Comparison of ENCODE assay signal across 13 cellular contexts in genomic region chr2:199581504-199581903, GRCh38.
DNase-seq lines count a peak whose midpoint lies in the region; ATAC-seq, FAIRE-seq and TF ChIP-seq lines count a peak whose summit lies in the region.
"Had no signal": no experiment of that assay in that cellular context is flagged by ENCODE, and none has a peak within 500 bp of the region (broad histone marks: within the 10 kb centered on the region; RNA-seq: fewer than 3 reads in every experiment).

No MANE protein-coding gene starts in this region.

- WGBS in IMR-90 (ENCODE audit: extremely low coverage in 2 of 2, insufficient read length in 1 of 2), 2 experiments, result no CpG with 5 or more reads among the region's 6 CpGs
- WGBS in HepG2 (ENCODE audit: low lambda C conversion rate), result 27% methylated on average over 6 of the region's 6 CpGs
- WGBS in small intestine, 3 donors, result 26 to 34% (median 34%) methylated on average over 6 of the region's 6 CpGs

- TF ChIP-seq POLR2A in IMR-90 (IDR thresholded peaks at IDR 0.05; ENCODE audit: low read depth, low read length) (no peak), HepG2 (IDR thresholded peaks at IDR 0.05; ENCODE audit: insufficient read depth in 1 of 2, low read depth in 2 of 2, low read length in 2 of 2) (no peak), GM18505 (IDR thresholded peaks at IDR 0.05; ENCODE audit: borderline replicate concordance, extremely low read depth, insufficient read depth, insufficient read length) (no peak)

- no peak for FAIRE-seq in astrocyte (lab: Jason Lieb, UNC)
- peak; percentile 36 for FAIRE-seq in HepG2 (lab: Jason Lieb, UNC)
- FAIRE-seq in small intestine (lab: Jason Lieb, UNC), result no peak
- FAIRE-seq: colon, GM12878 had no signal

- H3K4me2 ChIP-seq in IMR-90 (ENCODE audit: low read depth, low read length), result peak overlapping the region; percentile 77
- peak overlapping the region; percentile 85 for H3K4me2 ChIP-seq in astrocyte (ENCODE audit: low read length)
- H3K4me2 ChIP-seq in HepG2 (ENCODE audit: low read depth, low read length), result 0 out of 2 replicates have a peak overlapping the region, but pooled peaks have one; percentile 6

- no peak overlapping the region for H2BK15ac ChIP-seq in IMR-90 (ENCODE audit: low read depth, low read length)

- H4K91ac ChIP-seq in IMR-90 (ENCODE audit: insufficient read depth, low read depth, low read length), result no peak overlapping the region

- no peak overlapping the region for H2AFZ ChIP-seq in IMR-90 (replicated peaks; ENCODE audit: low read length, poor library complexity)
- H2AFZ ChIP-seq in astrocyte (ENCODE audit: low read depth, low read length), result peak overlapping the region; percentile 71
- H2AFZ ChIP-seq in HepG2 (ENCODE audit: low read length), result no peak overlapping the region

- no peak overlapping the region for H2BK20ac ChIP-seq in IMR-90 (ENCODE audit: low read depth, low read length)

- no peak overlapping the region for H4K5ac ChIP-seq in IMR-90 (ENCODE audit: low read depth, low read length)

- no peak overlapping the region for H3K27ac ChIP-seq in IMR-90 (ENCODE audit: insufficient read depth, low read length)
- H3K27ac ChIP-seq in astrocyte (ENCODE audit: low read depth, low read length), result no peak overlapping the region
- H3K27ac ChIP-seq in HepG2 (ENCODE audit: extremely low read length, insufficient read depth, low read length), result no peak overlapping the region
- H3K27ac ChIP-seq in small intestine (ENCODE audit: low read depth in 1 of 2, low read length in 1 of 2), result no peak overlapping the region

- no peaks in the 10 kb centered on the region for H3K79me1 ChIP-seq in IMR-90 (ENCODE audit: low read depth in 1 of 2, low read length in 2 of 2)

- H3K4me1 ChIP-seq in IMR-90 (ENCODE audit: control insufficient read depth, insufficient read depth, low read length) (no peaks in the 10 kb centered on the region), astrocyte (ENCODE audit: insufficient read depth, low read length) (peaks cover 6% of the 10 kb centered on the region), HepG2 (ENCODE audit: insufficient read depth, low read length) (no peaks in the 10 kb centered on the region), small intestine (ENCODE audit: control insufficient read depth in 2 of 2, insufficient read depth in 1 of 2, low read depth in 1 of 2, low read length in 1 of 2) (no peaks in the 10 kb centered on the region)

- ATAC-seq in IMR-90 (ENCODE audit: low read depth) (peak; percentile 27; the same call in 1 of the 2 replicates), HepG2 (no peak), GM18505 (IDR thresholded peaks at IDR 0.05; ENCODE audit: unreplicated experiment) (no peak)
- no peak for ATAC-seq in activated CD8-positive, alpha-beta T cell treated with anti-CD3 and anti-CD28 coated beads, Interleukin-2, amount 10 ng/mL, durations not matched to agents 7 days and 5 days
- ATAC-seq: GM12878; naive thymus-derived CD4-positive, alpha-beta T cell had no signal

- DNase-seq in IMR-90 (no peak), astrocyte (ENCODE audit: low read depth) (no peak), HepG2 (ENCODE audit: low spot score) (no peak), small intestine (peak; percentile 1), dedifferentiated amniotic fluid mesenchymal stem cell (ENCODE audit: extremely low spot score) (no peak), RPMI8226 (no peak)
- no peak for DNase-seq in activated CD8-positive, alpha-beta T cell treated with anti-CD3 and anti-CD28 coated beads, Interleukin-2, amount 10 ng/mL, durations not matched to agents 7 days and 5 days
- DNase-seq: activated gamma-delta T cell; naive thymus-derived CD4-positive, alpha-beta T cell; NCI-H2171 treated with DMSO at 0.1 percent for 48 hours had no signal

- no peaks in the 10 kb centered on the region for H3K9me3 Mint-ChIP-seq in astrocyte (ENCODE audit: unreplicated experiment)
- H3K9me3 Mint-ChIP-seq in activated CD8-positive, alpha-beta T cell treated with anti-CD3 and anti-CD28 coated beads, Interleukin-2, amount 10 ng/mL, durations not matched to agents 7 days and 5 days (ENCODE audit: insufficient read depth), result no peaks in the 10 kb centered on the region
- H3K9me3 Mint-ChIP-seq: naive thymus-derived CD4-positive, alpha-beta T cell had no signal

- CTCF ChIA-PET in IMR-90 (lab: Yijun Ruan, JAX) (interaction anchor here (0.9 to 1.1 kb wide), 3 partner anchors 11 to 16 kb away, joined by 3 to 5 read pairs (median 3); no protein-coding TSS in a partner anchor), HepG2 (lab: Yijun Ruan, JAX; ENCODE audit: low intra/inter-chr PET ratio, low total read pairs) (no interaction called here)
- CTCF ChIA-PET in activated CD8-positive, alpha-beta T cell treated with anti-CD3 and anti-CD28 coated beads, Interleukin-2, amount 10 ng/mL, durations not matched to agents 7 days and 5 days (lab: Charles Lee), result interaction anchor here (1.6 kb wide), 1 partner anchor 15 kb away, joined by 6 read pairs; no protein-coding TSS in a partner anchor

- H2AK5ac ChIP-seq in IMR-90 (ENCODE audit: low read depth, low read length), result no peak overlapping the region

- no peaks in the 10 kb centered on the region for H3K9me1 ChIP-seq in IMR-90 (ENCODE audit: insufficient read depth, low read length)

- no peak overlapping the region for H3K56ac ChIP-seq in IMR-90 (ENCODE audit: extremely low read depth, insufficient read depth, low read length)

- POLR2A ChIA-PET in IMR-90 (lab: Charles Lee; ENCODE audit: unreplicated experiment), result no interaction called here
- POLR2A ChIA-PET in HepG2 (lab: Yijun Ruan, JAX), result no interaction called here
- POLR2A ChIA-PET in activated CD8-positive, alpha-beta T cell treated with anti-CD3 and anti-CD28 coated beads, Interleukin-2, amount 10 ng/mL, durations not matched to agents 7 days and 5 days (lab: Charles Lee), result no interaction called here

- H3K36me3 Mint-ChIP-seq in astrocyte (ENCODE audit: low read depth, unreplicated experiment), result no peaks in the 10 kb centered on the region
- H3K36me3 Mint-ChIP-seq in activated CD8-positive, alpha-beta T cell treated with anti-CD3 and anti-CD28 coated beads, Interleukin-2, amount 10 ng/mL, durations not matched to agents 7 days and 5 days (ENCODE audit: low read depth), result no peaks in the 10 kb centered on the region
- H3K36me3 Mint-ChIP-seq: naive thymus-derived CD4-positive, alpha-beta T cell had no signal

- peaks cover 5% of the 10 kb centered on the region for H3K27me3 Mint-ChIP-seq in astrocyte (ENCODE audit: low read depth, unreplicated experiment)
- peaks cover 7% of the 10 kb centered on the region for H3K27me3 Mint-ChIP-seq in activated CD8-positive, alpha-beta T cell treated with anti-CD3 and anti-CD28 coated beads, Interleukin-2, amount 10 ng/mL, durations not matched to agents 7 days and 5 days (ENCODE audit: low read depth)

- TF ChIP-seq RAD21 in IMR-90 (IDR thresholded peaks at IDR 0.05; ENCODE audit: low read length), result no peak
- TF ChIP-seq RAD21 in HepG2 (CRISPR knock-in tag; IDR thresholded peaks at IDR 0.05), result no peak

- H3K4ac ChIP-seq in IMR-90 (ENCODE audit: low read depth, low read length), result no peak overlapping the region

- no peak overlapping the region for H3K23ac ChIP-seq in IMR-90 (ENCODE audit: low read depth, low read length)

- no peak overlapping the region for H3K18ac ChIP-seq in IMR-90 (ENCODE audit: low read depth, low read length)

- no peak overlapping the region for H2BK120ac ChIP-seq in IMR-90 (ENCODE audit: low read depth, low read length)

- H3K27me3 ChIP-seq in IMR-90 (ENCODE audit: control insufficient read depth, insufficient read depth, low read length) (no peaks in the 10 kb centered on the region; the same call in 1 of the 2 replicates), astrocyte (ENCODE audit: insufficient read depth, low read length) (no peaks in the 10 kb centered on the region), HepG2 (ENCODE audit: control insufficient read depth in 1 of 2, insufficient read depth in 2 of 2, low read length in 2 of 2) (peaks cover 0 to 14% of the 10 kb centered on the region in 2 experiments; a peak in 1 of 5 replicates), small intestine (ENCODE audit: control insufficient read depth in 2 of 2, insufficient read depth in 2 of 2, low read length in 2 of 2) (no peaks in the 10 kb centered on the region)

- H3K4me3 ChIP-seq in IMR-90 (ENCODE audit: insufficient read depth, low read depth, low read length), result peak overlapping the region; percentile 49
- peak overlapping the region; percentile 48 for H3K4me3 ChIP-seq in astrocyte (ENCODE audit: insufficient read depth, low read depth, low read length)
- no peak overlapping the region for H3K4me3 ChIP-seq in HepG2 (replicated peaks in 1 of 3; ENCODE audit: insufficient read depth in 1 of 3, low read depth in 2 of 3, low read length in 3 of 3)
- no peak overlapping the region for H3K4me3 ChIP-seq in small intestine (ENCODE audit: low read depth in 1 of 2, low read length in 2 of 2)
- H3K4me3 ChIP-seq: GM12878 had no signal

- no peaks in the 10 kb centered on the region for H3K36me3 ChIP-seq in IMR-90 (ENCODE audit: control insufficient read depth, insufficient read depth, low read length)
- no peaks in the 10 kb centered on the region for H3K36me3 ChIP-seq in astrocyte (ENCODE audit: insufficient read depth, low read length)
- H3K36me3 ChIP-seq in HepG2 (replicated peaks in 1 of 2; ENCODE audit: control insufficient read depth in 1 of 2, insufficient read depth in 2 of 2, low read length in 2 of 2), result no peaks in the 10 kb centered on the region
- H3K36me3 ChIP-seq in small intestine (ENCODE audit: control insufficient read depth in 2 of 2, insufficient read depth in 2 of 2, low read length in 2 of 2), result no peaks in the 10 kb centered on the region

- H3K27ac Mint-ChIP-seq in astrocyte (ENCODE audit: unreplicated experiment), result peak overlapping the region; percentile 59
- no peak overlapping the region for H3K27ac Mint-ChIP-seq in activated CD8-positive, alpha-beta T cell treated with anti-CD3 and anti-CD28 coated beads, Interleukin-2, amount 10 ng/mL, durations not matched to agents 7 days and 5 days
- H3K27ac Mint-ChIP-seq: naive thymus-derived CD4-positive, alpha-beta T cell had no signal

- no peak overlapping the region for H2AK9ac ChIP-seq in IMR-90 (replicated peaks; ENCODE audit: low read depth, low read length, poor library complexity)

- H3K4me3 Mint-ChIP-seq in astrocyte (ENCODE audit: unreplicated experiment), result no peak overlapping the region
- H3K4me3 Mint-ChIP-seq in activated CD8-positive, alpha-beta T cell treated with anti-CD3 and anti-CD28 coated beads, Interleukin-2, amount 10 ng/mL, durations not matched to agents 7 days and 5 days, result no peak overlapping the region

- no peaks in the 10 kb centered on the region for H3K79me2 ChIP-seq in astrocyte (ENCODE audit: insufficient read depth, low read length)
- no peaks in the 10 kb centered on the region for H3K79me2 ChIP-seq in HepG2 (ENCODE audit: insufficient read depth, low read length)

- intact Hi-C loops in IMR-90 (cut with micrococcal nuclease) (no loop called here), HepG2 (cut with micrococcal nuclease; ENCODE audit: unreplicated experiment) (no loop called here)

- no peaks in the 10 kb centered on the region for H4K20me1 ChIP-seq in IMR-90 (ENCODE audit: insufficient read depth, low read length)
- no peaks in the 10 kb centered on the region for H4K20me1 ChIP-seq in astrocyte (ENCODE audit: insufficient read depth, low read length)
- H4K20me1 ChIP-seq in HepG2 (ENCODE audit: insufficient read depth, low read length), result no peaks in the 10 kb centered on the region

- dilution Hi-C loops in IMR-90 (cut with HindIII; ENCODE audit: low sequenced_read_pairs, unreplicated experiment), result no loop called here

- no peak for TF ChIP-seq EP300 in HepG2 (IDR thresholded peaks at IDR 0.05; ENCODE audit: low read depth in 2 of 2, low read length in 2 of 2)
- no peak for TF ChIP-seq EP300 in HepG2 (CRISPR knock-in tag; IDR thresholded peaks at IDR 0.05; ENCODE audit: borderline replicate concordance)

- no peak overlapping the region for H2BK5ac ChIP-seq in IMR-90 (ENCODE audit: low read depth, low read length, poor library complexity, severe bottlenecking)

- H3K9me3 ChIP-seq in IMR-90 (ENCODE audit: control insufficient read depth, insufficient read depth, low read length), result no peaks in the 10 kb centered on the region
- H3K9me3 ChIP-seq in astrocyte (ENCODE audit: insufficient read depth, low read depth, low read length), result no peaks in the 10 kb centered on the region
- H3K9me3 ChIP-seq in HepG2 (ENCODE audit: low read length), result no peaks in the 10 kb centered on the region
- no peaks in the 10 kb centered on the region for H3K9me3 ChIP-seq in small intestine (ENCODE audit: control insufficient read depth, low read depth)

- BruUV-seq in IMR-90 (replicated peaks; lab: Mats Ljungman, UMichigan), result no TSS peak
- no TSS peak for BruUV-seq in HepG2 (replicated peaks; lab: Mats Ljungman, UMichigan)

- no peak overlapping the region for H3K14ac ChIP-seq in IMR-90 (replicated peaks; ENCODE audit: low read depth, low read length)

- in situ Hi-C loops in IMR-90 (cut with MboI; ENCODE audit: low sequenced_read_pairs) (no loop called here), HepG2 (cut with HindIII; ENCODE audit: extremely low pct_ligation_motif_present, low pct_unique_long_range_greater_than_20kb) (no loop called here)

- peaks cover 7% of the 10 kb centered on the region for H3K4me1 Mint-ChIP-seq in astrocyte (ENCODE audit: low read depth, unreplicated experiment)
- peaks cover 3% of the 10 kb centered on the region for H3K4me1 Mint-ChIP-seq in activated CD8-positive, alpha-beta T cell treated with anti-CD3 and anti-CD28 coated beads, Interleukin-2, amount 10 ng/mL, durations not matched to agents 7 days and 5 days (ENCODE audit: low read depth)

- H3K9ac ChIP-seq in IMR-90 (ENCODE audit: low read depth, low read length), result 0 out of 2 replicates have a peak overlapping the region, but pooled peaks have one; percentile 41
- peak overlapping the region; percentile 59 for H3K9ac ChIP-seq in astrocyte (ENCODE audit: low read length)
- no peak overlapping the region for H3K9ac ChIP-seq in HepG2 (ENCODE audit: insufficient read depth, low read depth, low read length)

- H4K8ac ChIP-seq in IMR-90 (ENCODE audit: low read depth in 2 of 2, low read length in 2 of 2), result no peak overlapping the region

- TF ChIP-seq CTCF in IMR-90 (conservative IDR thresholded peaks at IDR 0.05; ENCODE audit: low read depth, low read length) (no peak), astrocyte (IDR thresholded peaks at IDR 0.05; ENCODE audit: insufficient read depth, low read depth, low read length) (no peak), HepG2 (CRISPR knock-in tag; IDR thresholded peaks at IDR 0.05) (no peak)

Comparison
In these comparisons a context has a peak if more than half of its experiments do, and no peak if none do; other contexts are left out.
1. H3K4me2 ChIP-seq: peak in every context shown above with its lines; median percentile 85 in astrocyte; 77 in IMR-90; 6 in HepG2.
2. H3K4me3 ChIP-seq: peak in IMR-90 (single experiment) and astrocyte (single experiment); none in HepG2 (0 of 3) and small intestine (0 of 2).